ENCODE assay signal across 22 cellular contexts in the genomic region with DNA sequence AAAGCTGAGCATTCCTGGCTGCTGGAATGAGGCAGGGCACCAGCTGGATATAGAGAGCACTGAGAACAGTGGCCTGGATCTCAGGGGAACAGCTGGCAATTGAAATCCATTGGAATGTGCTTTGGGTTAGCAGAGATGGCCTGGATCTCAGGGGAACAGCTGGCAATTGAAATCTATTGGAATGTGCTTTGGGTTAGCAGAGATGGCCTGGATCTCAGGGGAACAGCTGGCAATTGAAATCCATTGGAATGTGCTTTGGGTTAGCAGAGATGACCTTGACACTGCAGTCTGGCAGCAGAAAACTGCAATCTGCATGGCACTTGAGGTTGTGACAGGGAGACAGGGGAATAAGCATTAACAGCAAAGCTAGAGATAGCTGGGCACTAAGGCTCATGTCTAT. TPM values are rescaled to one million over a fixed set of nuclear protein-coding genes. Genes with fewer than 3 reads are reported as not detected.
"Had no signal": no experiment of that assay in that cellular context is flagged by ENCODE, and none has a peak within 500 bp of the region (broad histone marks: within the 10 kb centered on the region; RNA-seq: fewer than 3 reads in every experiment).

No MANE protein-coding gene starts in this region.

RNA-seq across cellular contexts. Expression of gene HSD3B1, which starts 10.7 kb away (rescaled TPM):
- total RNA-seq: dermis blood vessel endothelial cell; endothelial cell of umbilical vein; epithelial cell of proximal tubule; esophagus muscularis mucosa; fibroblast of lung; foreskin keratinocyte; gastroesophageal sphincter; heart left ventricle; kidney; left lung; lower lobe of right lung; mesothelial cell of epicardium; naive thymus-derived CD8-positive, alpha-beta T cell; omental fat pad; pancreas; posterior vena cava; pulmonary artery endothelial cell; skeletal muscle tissue; stomach; temporal lobe; urinary bladder had no signal
- polyA plus RNA-seq: endothelial cell of umbilical vein; fibroblast of lung; heart left ventricle; naive thymus-derived CD8-positive, alpha-beta T cell; neural cell; pancreas; stomach; urinary bladder had no signal
